In genomic region chr12:116384629-116385485, GRCh38 we compare ENCODE assay signal across 10 cellular contexts.
DNase-seq lines count a peak whose midpoint lies in the region; FAIRE-seq and TF ChIP-seq lines count a peak whose summit lies in the region.
"Had no signal": no experiment of that assay in that cellular context is flagged by ENCODE, and none has a peak within 500 bp of the region (broad histone marks: within the 10 kb centered on the region; RNA-seq: fewer than 3 reads in every experiment).

No MANE protein-coding gene starts in this region.

- no peak overlapping the region for H3K4me3 ChIP-seq in astrocyte (ENCODE audit: insufficient read depth, low read depth, low read length)
- H3K4me3 ChIP-seq in osteoblast (ENCODE audit: insufficient read depth, low read length): no peak overlapping the region
- H3K4me3 ChIP-seq: SJSA1 had no signal

- no peak overlapping the region for H3K9ac ChIP-seq in astrocyte (ENCODE audit: low read length)

- H3K4me1 ChIP-seq in astrocyte (ENCODE audit: insufficient read depth, low read length): peaks cover 43% of the 10 kb centered on the region
- H3K4me1 ChIP-seq in osteoblast (ENCODE audit: insufficient read depth, low read length): peaks cover 49% of the 10 kb centered on the region

- H3K36me3 Mint-ChIP-seq in astrocyte (ENCODE audit: low read depth, unreplicated experiment): no peaks in the 10 kb centered on the region

- H2AFZ ChIP-seq in astrocyte (ENCODE audit: low read depth, low read length) (no peak overlapping the region), osteoblast (ENCODE audit: low read length) (no peak overlapping the region)

- H3K79me2 ChIP-seq in astrocyte (ENCODE audit: insufficient read depth, low read length) (peaks cover 7% of the 10 kb centered on the region), osteoblast (ENCODE audit: insufficient read depth, low read length) (no peaks in the 10 kb centered on the region)

- peaks cover under 1% of the 10 kb centered on the region for H3K9me3 Mint-ChIP-seq in astrocyte (ENCODE audit: unreplicated experiment)

- no peak overlapping the region for H3K4me3 Mint-ChIP-seq in astrocyte (ENCODE audit: unreplicated experiment)

- H3K27ac ChIP-seq in astrocyte (ENCODE audit: low read depth, low read length): no peak overlapping the region
- no peak overlapping the region for H3K27ac ChIP-seq in osteoblast (ENCODE audit: low read depth, low read length)
- H3K27ac ChIP-seq: 22Rv1, SJSA1 had no signal

- peaks cover 55% of the 10 kb centered on the region for H3K4me1 Mint-ChIP-seq in astrocyte (ENCODE audit: low read depth, unreplicated experiment)

- no peaks in the 10 kb centered on the region for H3K36me3 ChIP-seq in astrocyte (ENCODE audit: insufficient read depth, low read length)
- H3K36me3 ChIP-seq in osteoblast (ENCODE audit: insufficient read depth, low read length): no peaks in the 10 kb centered on the region
- H3K36me3 ChIP-seq: SJSA1 had no signal

- H3K4me2 ChIP-seq in astrocyte (ENCODE audit: low read length) (peak overlapping the region; percentile 83), osteoblast (ENCODE audit: insufficient read depth, low read length) (no peak overlapping the region)

- FAIRE-seq in astrocyte (lab: Jason Lieb, UNC): no peak

- H3K27me3 ChIP-seq in astrocyte (ENCODE audit: insufficient read depth, low read length) (no peaks in the 10 kb centered on the region), osteoblast (ENCODE audit: insufficient read depth, low read length) (no peaks in the 10 kb centered on the region)
- H3K27me3 ChIP-seq: SJSA1 had no signal

- H4K20me1 ChIP-seq in astrocyte (ENCODE audit: insufficient read depth, low read length) (no peaks in the 10 kb centered on the region), osteoblast (ENCODE audit: insufficient read depth, low read length) (no peaks in the 10 kb centered on the region)

- intact Hi-C loops in posterior vena cava (cut with DNase I): loop anchor here in 1 of 2 donors (5.0 to 10.0 kb wide), 2 partner anchors 60 to 108 kb away; partner anchors contain the start of gene MED13L

- TF ChIP-seq CTCF in astrocyte (IDR thresholded peaks at IDR 0.05; ENCODE audit: insufficient read depth, low read depth, low read length): no peak
- no peak for TF ChIP-seq CTCF in osteoblast (IDR thresholded peaks at IDR 0.05; ENCODE audit: extremely low read depth, low read depth, low read length)

- peak; percentile 5 for DNase-seq in DMS 273 (lab: John Stamatoyannopoulos, UW; ENCODE audit: unreplicated experiment)
- DNase-seq in DMS 273 treated with DMSO at 0.1 percent for 48 hours (lab: John Stamatoyannopoulos, UW): no peak
- peak; percentile 28 for DNase-seq in NCI-H1105 treated with DMSO at 0.1 percent for 48 hours (lab: John Stamatoyannopoulos, UW)
- DNase-seq in astrocyte (ENCODE audit: low read depth): peak; percentile 82
- peak; percentile 72 for DNase-seq in posterior vena cava (ENCODE audit: low spot score)
- no peak for DNase-seq in cerebellar cortex (ENCODE audit: low spot score)
- no peak for DNase-seq in osteoblast (ENCODE audit: insufficient read length, low spot score, missing footprints)
- DNase-seq in amygdala (lab: John Stamatoyannopoulos, UW): no peak

- H3K27me3 Mint-ChIP-seq in astrocyte (ENCODE audit: low read depth, unreplicated experiment): no peaks in the 10 kb centered on the region

- peak overlapping the region; percentile 26 for H3K27ac Mint-ChIP-seq in astrocyte (ENCODE audit: unreplicated experiment)

- H3K9me3 ChIP-seq in astrocyte (ENCODE audit: insufficient read depth, low read depth, low read length) (no peaks in the 10 kb centered on the region), osteoblast (ENCODE audit: low read depth, low read length) (no peaks in the 10 kb centered on the region)
- H3K9me3 ChIP-seq: SJSA1 had no signal

Comparison
In these comparisons a context has a peak if more than half of its experiments do, and no peak if none do; other contexts are left out.
1. DNase-seq: peak in DMS 273 (single experiment), NCI-H1105 treated with DMSO at 0.1 percent for 48 hours (single experiment), astrocyte (single experiment) and posterior vena cava (single experiment); none in DMS 273 treated with DMSO at 0.1 percent for 48 hours (single experiment), cerebellar cortex (single experiment), osteoblast (single experiment) and amygdala (0 of 56).